Comparison of ENCODE assay signal across 8 cellular contexts in genomic region chr6:36120539-36120938, GRCh38. TPM values are rescaled to one million over a fixed set of nuclear protein-coding genes. Genes with fewer than 3 reads are reported as not detected.
A peak's percentile ranks its signal among the peaks of the same experiment; 100 is the strongest.
DNase-seq lines count a peak whose midpoint lies in the region; ATAC-seq lines count a peak whose summit lies in the region.

No MANE protein-coding gene starts in this region.

- H3K9me3 ChIP-seq in trophoblast cell (ENCODE audit: insufficient read depth, low read depth, low read length) = no peaks in the 10 kb centered on the region

- no peak overlapping the region for H3K27ac ChIP-seq in trophoblast cell (ENCODE audit: low read depth, low read length)

- H3K36me3 Mint-ChIP-seq in activated naive CD8-positive, alpha-beta T cell treated with anti-CD3 and anti-CD28 coated beads for 36 hours = peaks cover 31% of the 10 kb centered on the region

- no peak overlapping the region for H4K91ac ChIP-seq in trophoblast cell (ENCODE audit: low read depth, low read length)

- H2BK12ac ChIP-seq in trophoblast cell (ENCODE audit: low read length) = no peak overlapping the region

- H3K79me1 ChIP-seq in trophoblast cell (ENCODE audit: low read length) = peaks cover 3% of the 10 kb centered on the region

- peak overlapping the region; percentile 71 for H3K4me3 Mint-ChIP-seq in activated naive CD8-positive, alpha-beta T cell treated with anti-CD3 and anti-CD28 coated beads for 36 hours

- no peak overlapping the region for H4K8ac ChIP-seq in trophoblast cell (ENCODE audit: low read depth, low read length)

- peaks cover 4% of the 10 kb centered on the region for H3K9me3 Mint-ChIP-seq in activated naive CD8-positive, alpha-beta T cell treated with anti-CD3 and anti-CD28 coated beads for 36 hours

- no peak overlapping the region for H3K4ac ChIP-seq in trophoblast cell (ENCODE audit: low read depth, low read length)

- no peak overlapping the region for H2BK120ac ChIP-seq in trophoblast cell (ENCODE audit: insufficient read depth, low read length, poor library complexity)

- H3K23ac ChIP-seq in trophoblast cell (ENCODE audit: low read length) = no peak overlapping the region

- no peak overlapping the region for H4K12ac ChIP-seq in trophoblast cell (ENCODE audit: low read depth, low read length)

- no peaks in the 10 kb centered on the region for H3K27me3 Mint-ChIP-seq in activated naive CD8-positive, alpha-beta T cell treated with anti-CD3 and anti-CD28 coated beads for 36 hours

- ATAC-seq in GM21447 (IDR thresholded peaks at IDR 0.05; ENCODE audit: unreplicated experiment) (peak; percentile 50), GM21515 (IDR thresholded peaks at IDR 0.05; ENCODE audit: unreplicated experiment) (no peak)

- H3K9ac ChIP-seq in trophoblast cell (ENCODE audit: low read length) = no peak overlapping the region

- DNase-seq in T follicular helper cell (ENCODE audit: low read depth) = peak; percentile 69
- peak; percentile 67 for DNase-seq in activated naive CD8-positive, alpha-beta T cell treated with anti-CD3 and anti-CD28 coated beads for 36 hours
- DNase-seq in stimulated activated CD4-positive, alpha-beta T cell treated with anti-CD3 and anti-CD28 coated beads, Interleukin-15, amount 100 ng/mL, for 1 hour (ENCODE audit: low read depth in 1 of 2, low spot score in 1 of 2) = peak; percentile 41 to 50
- DNase-seq in NCI-H345 (lab: John Stamatoyannopoulos, UW) = no peak
- DNase-seq in GDM1 (lab: John Stamatoyannopoulos, UW) = no peak
- DNase-seq in trophoblast cell = no peak

- no peak overlapping the region for H3K4me3 ChIP-seq in trophoblast cell (ENCODE audit: low read depth, low read length)

- no peak overlapping the region for H2AFZ ChIP-seq in trophoblast cell (ENCODE audit: insufficient read depth, low read length, poor library complexity)

- peak overlapping the region; percentile 96 for H3K27ac Mint-ChIP-seq in activated naive CD8-positive, alpha-beta T cell treated with anti-CD3 and anti-CD28 coated beads for 36 hours

- H3K4me1 ChIP-seq in trophoblast cell (ENCODE audit: control insufficient read depth in 1 of 2, insufficient read depth in 2 of 2, low read length in 2 of 2) = peaks cover 24 to 28% of the 10 kb centered on the region in 2 experiments

- H3K27me3 ChIP-seq in trophoblast cell (ENCODE audit: insufficient read depth, low read length) = no peaks in the 10 kb centered on the region

- no peak overlapping the region for H2BK5ac ChIP-seq in trophoblast cell (ENCODE audit: low read depth, low read length, poor library complexity)

- no peak overlapping the region for H3K18ac ChIP-seq in trophoblast cell (ENCODE audit: low read length)

- no peaks in the 10 kb centered on the region for H3K36me3 ChIP-seq in trophoblast cell (ENCODE audit: control insufficient read depth in 1 of 2, insufficient read depth in 2 of 2, low read length in 2 of 2)

- WGBS in trophoblast cell (ENCODE audit: extremely low coverage, insufficient coverage, insufficient read length) = no CpG with 5 or more reads among the region's 10 CpGs

- H3K79me2 ChIP-seq in trophoblast cell (ENCODE audit: control insufficient read depth, insufficient read depth, low read length, poor library complexity) = no peaks in the 10 kb centered on the region

- H3K4me2 ChIP-seq in trophoblast cell (ENCODE audit: low read length) = no peak overlapping the region

- H2AK5ac ChIP-seq in trophoblast cell (ENCODE audit: low read length) = no peak overlapping the region

- no peak overlapping the region for H3K14ac ChIP-seq in trophoblast cell (ENCODE audit: low read length)

- H3K4me1 Mint-ChIP-seq in activated naive CD8-positive, alpha-beta T cell treated with anti-CD3 and anti-CD28 coated beads for 36 hours = peaks cover 74% of the 10 kb centered on the region

RNA-seq across cellular contexts. Expression of gene MAPK13, which starts 9.8 kb away (rescaled TPM):
- 10 to 100 TPM; 53.0 to 53.5 TPM for total RNA-seq in activated naive CD8-positive, alpha-beta T cell treated with anti-CD3 and anti-CD28 coated beads for 36 hours
- 5.5 and 6.1 TPM in 2 replicates for polyA plus RNA-seq in trophoblast cell (2013)

Comparison
In these comparisons a context has a peak if more than half of its experiments do, and no peak if none do; other contexts are left out.
1. DNase-seq: peak in T follicular helper cell (single experiment), activated naive CD8-positive, alpha-beta T cell treated with anti-CD3 and anti-CD28 coated beads for 36 hours (single experiment) and stimulated activated CD4-positive, alpha-beta T cell treated with anti-CD3 and anti-CD28 coated beads, Interleukin-15, amount 100 ng/mL, for 1 hour (2 of 2); none in NCI-H345 (single experiment), GDM1 (single experiment) and trophoblast cell (0 of 2).